25 cellular contexts compared by ENCODE assay signal in genomic region chr20:57570898-57571297, GRCh38. TPM values are rescaled to one million over a fixed set of nuclear protein-coding genes. Genes with fewer than 3 reads are reported as not detected.
"Had no signal": no experiment of that assay in that cellular context is flagged by ENCODE, and none has a peak within 500 bp of the region (broad histone marks: within the 10 kb centered on the region; RNA-seq: fewer than 3 reads in every experiment).

No MANE protein-coding gene starts in this region.

- H3K27ac ChIP-seq: brain microvascular endothelial cell, esophagus muscularis mucosa, gastrocnemius medialis, thoracic aorta, upper lobe of right lung, WERI-Rb-1 had no signal

- ATAC-seq: activated naive CD4-positive, alpha-beta T cell treated with anti-CD3 and anti-CD28 coated beads, Interleukin-2, amount 50 U/mL, for 72 hours; activated T-helper 17 cell treated with anti-CD3 and anti-CD28 coated beads, Interleukin-2, amount 50 U/mL, for 72 hours; gastrocnemius medialis; left ventricle myocardium superior; upper lobe of right lung had no signal

- FAIRE-seq: TTC549 had no signal

- DNase-seq: activated CD4-positive, alpha-beta T cell treated with anti-CD3 and anti-CD28 coated beads, Interleukin-2, amount 50 U/mL, for 1 hour; activated CD4-positive, CD25-positive, alpha-beta regulatory T cell treated with anti-CD3 and anti-CD28 coated beads, Interleukin-2, amount 50 U/mL, for 72 hours; activated CD8-positive, alpha-beta memory T cell treated with anti-CD3 and anti-CD28 coated beads, Interleukin-2, amount 50 U/mL, for 4 hours; activated T-cell treated with anti-CD3 and anti-CD28 coated beads, Interleukin-2, amount 50 U/mL, for 24 hours; aorta; brain microvascular endothelial cell; caudate nucleus; gastrocnemius medialis; hippocampal formation; left ventricle myocardium superior; occipital lobe; stimulated activated CD4-positive, alpha-beta T cell treated with anti-CD3 and anti-CD28 coated beads, Interleukin-4, amount 100 ng/mL, for 1 hour; stimulated activated naive CD4-positive, alpha-beta T cell; T-helper 1 cell; upper lobe of right lung; WERI-Rb-1 had no signal

- H3K27me3 ChIP-seq: brain microvascular endothelial cell had no signal

- H3K9me3 ChIP-seq: esophagus muscularis mucosa, gastrocnemius medialis, thoracic aorta, upper lobe of right lung had no signal

- H3K4me1 ChIP-seq: esophagus muscularis mucosa, gastrocnemius medialis, upper lobe of right lung had no signal

- H3K36me3 ChIP-seq: brain microvascular endothelial cell, esophagus muscularis mucosa, gastrocnemius medialis, thoracic aorta, upper lobe of right lung, WERI-Rb-1 had no signal

- H3K4me3 ChIP-seq: esophagus muscularis mucosa, gastrocnemius medialis, thoracic aorta, upper lobe of right lung had no signal

RNA-seq across cellular contexts. Expression of gene PCK1, which starts 10.0 kb away (rescaled TPM):
- total RNA-seq: activated naive CD4-positive, alpha-beta T cell treated with anti-CD3 and anti-CD28 coated beads, Interleukin-2, amount 50 U/mL, for 72 hours; activated T-helper 17 cell treated with anti-CD3 and anti-CD28 coated beads, Interleukin-2, amount 50 U/mL, for 72 hours; dermis microvascular lymphatic vessel endothelial cell; myocyte had no signal

RNA-seq across cellular contexts. Expression of gene CTCFL, which starts 46.0 kb away (rescaled TPM):
- total RNA-seq: activated naive CD4-positive, alpha-beta T cell treated with anti-CD3 and anti-CD28 coated beads, Interleukin-2, amount 50 U/mL, for 72 hours; activated T-helper 17 cell treated with anti-CD3 and anti-CD28 coated beads, Interleukin-2, amount 50 U/mL, for 72 hours; aorta; dermis microvascular lymphatic vessel endothelial cell; esophagus muscularis mucosa; gastrocnemius medialis; left ventricle myocardium superior; myocyte; occipital lobe; renal cortical epithelial cell; thoracic aorta; upper lobe of right lung had no signal
- polyA plus RNA-seq: aorta, neural cell had no signal

RNA-seq across cellular contexts. Expression of gene ZBP1, which starts 49.3 kb away (rescaled TPM):
- total RNA-seq: dermis microvascular lymphatic vessel endothelial cell, gastrocnemius medialis, occipital lobe, renal cortical epithelial cell had no signal
- polyA plus RNA-seq: neural cell had no signal
